10 cellular contexts compared by ENCODE assay signal in the genomic region with DNA sequence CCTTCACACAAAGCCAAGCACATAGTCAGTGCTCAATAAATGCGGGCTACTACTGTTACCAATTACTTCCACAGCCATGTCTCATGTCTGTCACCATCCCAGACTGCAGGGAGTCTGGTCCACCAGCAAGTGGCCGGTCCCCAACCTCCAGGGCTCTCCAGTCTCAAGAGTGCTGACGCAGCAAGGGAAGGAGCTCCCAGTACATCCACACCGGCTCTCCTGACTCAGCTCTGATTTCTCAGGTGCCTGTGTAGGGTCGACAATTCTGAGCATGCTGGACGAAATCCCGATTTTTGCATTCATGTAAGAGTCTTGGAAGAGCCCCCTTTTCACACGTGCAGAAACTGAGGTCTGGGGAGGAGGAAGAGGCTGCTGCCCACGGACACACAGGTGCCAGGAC. TPM values are rescaled to one million over a fixed set of nuclear protein-coding genes. Genes with fewer than 3 reads are reported as not detected.
A peak's percentile ranks its signal among the peaks of the same experiment; 100 is the strongest.
DNase-seq lines count a peak whose midpoint lies in the region; TF ChIP-seq lines count a peak whose summit lies in the region.
"Had no signal": no experiment of that assay in that cellular context is flagged by ENCODE, and none has a peak within 500 bp of the region (broad histone marks: within the 10 kb centered on the region; RNA-seq: fewer than 3 reads in every experiment).

No MANE protein-coding gene starts in this region.

- no peak overlapping the region for H2BK120ac ChIP-seq in neuronal stem cell (ENCODE audit: low read depth, low read length)

- H3K4me1 ChIP-seq in OCI-LY3 (ENCODE audit: low read length) (no peaks in the 10 kb centered on the region), endodermal cell (ENCODE audit: control insufficient read depth, insufficient read depth, low read length) (no peaks in the 10 kb centered on the region), neuronal stem cell (ENCODE audit: control insufficient read depth in 2 of 2, insufficient read depth in 1 of 2, low read depth in 1 of 2, low read length in 2 of 2) (peaks cover 3% of the 10 kb centered on the region in 2 donors)

- H4K91ac ChIP-seq in neuronal stem cell (ENCODE audit: low read depth, low read length, poor library complexity): no peak overlapping the region

- H3K4me1 Mint-ChIP-seq in endodermal cell (peaks cover 4% of the 10 kb centered on the region), CD14-positive monocyte (peaks cover 7% of the 10 kb centered on the region)

- H2BK12ac ChIP-seq in neuronal stem cell (ENCODE audit: low read length): no peak overlapping the region

- H3K9me3 ChIP-seq in OCI-LY3 (ENCODE audit: insufficient read depth, low read length) (no peaks in the 10 kb centered on the region), endodermal cell (ENCODE audit: control insufficient read depth, low read length) (no peaks in the 10 kb centered on the region), neuronal stem cell (replicated peaks in 1 of 2; ENCODE audit: control insufficient read depth in 2 of 2, insufficient read depth in 1 of 2, low read depth in 1 of 2, low read length in 2 of 2) (no peaks in the 10 kb centered on the region)
- H3K9me3 ChIP-seq: gastroesophageal sphincter, right atrium auricular region had no signal

- peak overlapping the region; percentile 78 for H3K18ac ChIP-seq in neuronal stem cell (ENCODE audit: low read length)

- no peaks in the 10 kb centered on the region for H3K36me3 ChIP-seq in OCI-LY3 (replicated peaks; ENCODE audit: low read depth, low read length)
- H3K36me3 ChIP-seq in endodermal cell (ENCODE audit: control insufficient read depth, insufficient read depth, low read length): no peaks in the 10 kb centered on the region
- no peaks in the 10 kb centered on the region for H3K36me3 ChIP-seq in neuronal stem cell (replicated peaks in 1 of 2; ENCODE audit: control insufficient read depth in 2 of 2, insufficient read depth in 2 of 2, low read length in 2 of 2)
- H3K36me3 ChIP-seq: gastroesophageal sphincter, right atrium auricular region had no signal

- peak; percentile 26 for DNase-seq in NCI-H748 (lab: John Stamatoyannopoulos, UW; ENCODE audit: unreplicated experiment)
- no peak for DNase-seq in NCI-H748 treated with DMSO at 0.1 percent for 48 hours (lab: John Stamatoyannopoulos, UW)
- peak; percentile 77 for DNase-seq in endodermal cell
- DNase-seq in neuronal stem cell (ENCODE audit: low spot score): no peak
- DNase-seq in putamen (ENCODE audit: low spot score): no peak
- DNase-seq in CD14-positive monocyte (ENCODE audit: low spot score): no peak
- no peak for DNase-seq in activated CD8-positive, alpha-beta memory T cell treated with anti-CD3 and anti-CD28 coated beads, Interleukin-2, amount 50 U/mL, for 4 hours

- no peaks in the 10 kb centered on the region for H3K9me3 Mint-ChIP-seq in endodermal cell
- H3K9me3 Mint-ChIP-seq in CD14-positive monocyte: no peaks in the 10 kb centered on the region

- H2BK15ac ChIP-seq in neuronal stem cell (ENCODE audit: low read length): no peak overlapping the region

- H3K4me3 Mint-ChIP-seq in endodermal cell (peak overlapping the region; percentile 71), CD14-positive monocyte (peak overlapping the region in 1 of 2 donors; percentile 62)

- intact Hi-C loops in CD14-positive monocyte (cut with micrococcal nuclease): no loop called here

- H2BK5ac ChIP-seq in neuronal stem cell (ENCODE audit: low read length): no peak overlapping the region

- H3K27me3 ChIP-seq in OCI-LY3 (ENCODE audit: low read depth, low read length): peaks cover 61% of the 10 kb centered on the region
- peaks cover 20% of the 10 kb centered on the region for H3K27me3 ChIP-seq in endodermal cell (ENCODE audit: control insufficient read depth, insufficient read depth, low read length, poor library complexity, severe bottlenecking)
- H3K27me3 ChIP-seq in neuronal stem cell (ENCODE audit: control insufficient read depth in 3 of 3, insufficient read depth in 3 of 3, low read depth in 1 of 3, low read length in 3 of 3): peaks cover 0 to 24% (median 12%) of the 10 kb centered on the region in 3 experiments

- no peak overlapping the region for H2AK5ac ChIP-seq in neuronal stem cell (ENCODE audit: low read depth, low read length)

- 38 to 50% methylated on average over 5 to 9 of the region's 9 CpGs for WGBS in endodermal cell (ENCODE audit: insufficient coverage in 1 of 2, insufficient read length in 1 of 2), 2 experiments
- no CpG with 5 or more reads among the region's 9 CpGs for WGBS in neuronal stem cell (ENCODE audit: extremely low coverage in 2 of 2, insufficient read length in 2 of 2, insufficient replicate concordance in 1 of 2), 2 donors

- H3K4me3 ChIP-seq in OCI-LY3 (ENCODE audit: low read length) (peak overlapping the region; percentile 69), endodermal cell (ENCODE audit: low read length) (peak overlapping the region; percentile 79), neuronal stem cell (ENCODE audit: low read length in 2 of 2) (peak overlapping the region in 1 of 2 donors; percentile 77)

- TF ChIP-seq CTCF in OCI-LY3 (IDR thresholded peaks at IDR 0.05; ENCODE audit: low read depth, low read length) (no peak), endodermal cell (conservative IDR thresholded peaks at IDR 0.05) (no peak), CD14-positive monocyte (IDR thresholded peaks at IDR 0.05) (no peak)

- H3K79me2 ChIP-seq in OCI-LY3 (ENCODE audit: low read length): no peaks in the 10 kb centered on the region

- H3K4ac ChIP-seq in neuronal stem cell (ENCODE audit: low read length): no peak overlapping the region

- peak overlapping the region; percentile 26 for H3K27ac Mint-ChIP-seq in endodermal cell
- H3K27ac Mint-ChIP-seq in CD14-positive monocyte: no peak overlapping the region

- no peak overlapping the region for H4K8ac ChIP-seq in neuronal stem cell (ENCODE audit: low read depth, low read length)

- H2AFZ ChIP-seq in OCI-LY3 (ENCODE audit: low read depth, low read length) (no peak overlapping the region; the same call in 1 of the 2 replicates), neuronal stem cell (ENCODE audit: low read length) (peak overlapping the region; percentile 88)

- H3K9ac ChIP-seq in OCI-LY3 (ENCODE audit: low read length) (no peak overlapping the region), endodermal cell (ENCODE audit: extremely low read depth, low read length, poor library complexity, severe bottlenecking) (no peak overlapping the region), neuronal stem cell (ENCODE audit: low read depth, low read length, poor library complexity) (no peak overlapping the region)

- H3K4me2 ChIP-seq in OCI-LY3 (ENCODE audit: low read length) (peak overlapping the region; percentile 61), neuronal stem cell (ENCODE audit: insufficient read depth, low read length, poor library complexity, severe bottlenecking) (peak overlapping the region; percentile 99)

- H3K36me3 Mint-ChIP-seq in endodermal cell (ENCODE audit: low read depth) (no peaks in the 10 kb centered on the region), CD14-positive monocyte (peaks cover 0 to 5% of the 10 kb centered on the region in 2 donors)

- H3K27ac ChIP-seq in OCI-LY3 (ENCODE audit: low read length) (no peak overlapping the region), endodermal cell (ENCODE audit: low read depth, low read length) (no peak overlapping the region), neuronal stem cell (replicated peaks; ENCODE audit: low read length) (no peak overlapping the region)
- H3K27ac ChIP-seq: gastroesophageal sphincter, right atrium auricular region had no signal

- peaks cover 20% of the 10 kb centered on the region for H3K27me3 Mint-ChIP-seq in endodermal cell (ENCODE audit: insufficient read depth)
- peaks cover 16 to 33% (median 18%) of the 10 kb centered on the region in 3 donors for H3K27me3 Mint-ChIP-seq in CD14-positive monocyte (ENCODE audit: low read depth in 3 of 3)

- no peak overlapping the region for H3K14ac ChIP-seq in neuronal stem cell (ENCODE audit: low read length)

- H3K79me1 ChIP-seq in neuronal stem cell (ENCODE audit: low read depth, low read length): no peaks in the 10 kb centered on the region

- H3K23ac ChIP-seq in neuronal stem cell (ENCODE audit: low read depth, low read length, poor library complexity): peak overlapping the region; percentile 91

- no peaks in the 10 kb centered on the region for H4K20me1 ChIP-seq in OCI-LY3 (ENCODE audit: insufficient read depth, low read length)

RNA-seq across cellular contexts. Expression of a gene that starts 10.3 kb away (rescaled TPM):
- total RNA-seq in endodermal cell: 1 to 10 TPM in 1 of 2 donors, under 1 TPM in 1; 0.92 to 1.7 TPM
- polyA plus RNA-seq in endodermal cell (2013, experiment 1 of 2): 1.8 TPM
- 1.9 TPM for polyA plus RNA-seq in endodermal cell (2013, experiment 2 of 2)
- 1.1 TPM for polyA plus RNA-seq in neuronal stem cell (2013, experiment 1 of 2)
- polyA plus RNA-seq in neuronal stem cell (2013, experiment 2 of 2): 1.0 TPM
- polyA plus RNA-seq in CD14-positive monocyte: under 1 TPM; 0.20 to 0.74 TPM

RNA-seq across cellular contexts. Expression of a gene that starts 31.4 kb away (rescaled TPM):
- total RNA-seq in endodermal cell: not detected
- polyA plus RNA-seq in endodermal cell (2013, experiment 1 of 2): not detected
- not detected for polyA plus RNA-seq in endodermal cell (2013, experiment 2 of 2)
- not detected for polyA plus RNA-seq in neuronal stem cell (2013, experiment 1 of 2)
- not detected for polyA plus RNA-seq in neuronal stem cell (2013, experiment 2 of 2)
- polyA plus RNA-seq in CD14-positive monocyte: under 1 TPM in 1 of 2 donors, not detected in 1; 0.20 TPM
- total RNA-seq: gastroesophageal sphincter, right atrium auricular region had no signal

Comparison
In these comparisons a context has a peak if more than half of its experiments do, and no peak if none do; other contexts are left out.
1. DNase-seq: peak in NCI-H748 (single experiment) and endodermal cell (single experiment); none in NCI-H748 treated with DMSO at 0.1 percent for 48 hours (single experiment), neuronal stem cell (single experiment), putamen (single experiment), CD14-positive monocyte (single experiment) and activated CD8-positive, alpha-beta memory T cell treated with anti-CD3 and anti-CD28 coated beads, Interleukin-2, amount 50 U/mL, for 4 hours (single experiment).